16 cellular contexts compared by ENCODE assay signal in genomic region chr11:128330203-128330602, GRCh38.
DNase-seq lines count a peak whose midpoint lies in the region; ATAC-seq and TF ChIP-seq lines count a peak whose summit lies in the region.
"Had no signal": no experiment of that assay in that cellular context is flagged by ENCODE, and none has a peak within 500 bp of the region (broad histone marks: within the 10 kb centered on the region; RNA-seq: fewer than 3 reads in every experiment).

No MANE protein-coding gene starts in this region.

- CTCF ChIA-PET in OCI-LY7 (lab: Charles Lee; ENCODE audit: unreplicated experiment): no interaction called here

- no peak for ATAC-seq in left cardiac atrium
- ATAC-seq in activated T-helper 17 cell treated with anti-CD3 and anti-CD28 coated beads, Interleukin-2, amount 50 U/mL, for 72 hours (replicated peaks): no peak
- peak in 1 of 2 donors; percentile 26 for ATAC-seq in lower lobe of right lung
- peak in 1 of 2 donors; percentile 34 for ATAC-seq in upper lobe of left lung (ENCODE audit: low FRiP score in 2 of 2)

- H3K79me2 ChIP-seq in MM.1S (ENCODE audit: low read length): no peaks in the 10 kb centered on the region
- H3K79me2 ChIP-seq in OCI-LY7 (ENCODE audit: insufficient read depth, low read depth, low read length): no peaks in the 10 kb centered on the region

- H4K20me1 ChIP-seq in MM.1S (ENCODE audit: insufficient read depth, low read length) (no peaks in the 10 kb centered on the region), OCI-LY7 (ENCODE audit: insufficient read depth, low read length) (no peaks in the 10 kb centered on the region)

- H2AFZ ChIP-seq in MM.1S (ENCODE audit: low read length) (no peak overlapping the region), OCI-LY7 (ENCODE audit: low read length) (no peak overlapping the region)

- H3F3A ChIP-seq in MM.1S (ENCODE audit: insufficient read depth, low read length): no peaks in the 10 kb centered on the region

- H3K4me1 Mint-ChIP-seq in activated T-helper 17 cell treated with anti-CD3 and anti-CD28 coated beads, Interleukin-2, amount 50 U/mL, for 72 hours: peaks cover 51% of the 10 kb centered on the region

- no peaks in the 10 kb centered on the region for H3K36me3 ChIP-seq in left ventricle myocardium inferior
- H3K36me3 ChIP-seq in lower lobe of right lung: no peaks in the 10 kb centered on the region
- no peaks in the 10 kb centered on the region for H3K36me3 ChIP-seq in upper lobe of left lung
- H3K36me3 ChIP-seq in MM.1S (replicated peaks; ENCODE audit: insufficient read depth, low read length): no peaks in the 10 kb centered on the region
- H3K36me3 ChIP-seq in OCI-LY7 (ENCODE audit: insufficient read depth, low read length): no peaks in the 10 kb centered on the region

- POLR2A ChIA-PET in OCI-LY7 (lab: Charles Lee): interaction anchor here (0.6 to 1.4 kb wide), 2 partner anchors 13 to 1898 kb away, joined by 3 read pairs; no protein-coding TSS in a partner anchor

- TF ChIP-seq POLR2A in upper lobe of left lung (IDR thresholded peaks at IDR 0.05): no peak

- H3K27ac ChIP-seq in left ventricle myocardium inferior (replicated peaks): peak overlapping the region; percentile 80
- peak overlapping the region; percentile 16 for H3K27ac ChIP-seq in lower lobe of right lung
- H3K27ac ChIP-seq in upper lobe of left lung: peak overlapping the region in 3 of 4 donors; percentile 55 to 79 (median 76)
- H3K27ac ChIP-seq in MM.1S (ENCODE audit: low read length): no peak overlapping the region
- no peak overlapping the region for H3K27ac ChIP-seq in OCI-LY7 (ENCODE audit: low read depth, low read length, poor library complexity, severe bottlenecking)

- no peak for TF ChIP-seq EP300 in upper lobe of left lung (IDR thresholded peaks at IDR 0.05)

- 55 to 61% methylated on average over 2 of the region's 2 CpGs for whole genome bisulfite sequencing in upper lobe of left lung, 2 donors

- no peaks in the 10 kb centered on the region for H3K27me3 ChIP-seq in left ventricle myocardium inferior (ENCODE audit: low read depth)
- no peaks in the 10 kb centered on the region for H3K27me3 ChIP-seq in lower lobe of right lung (ENCODE audit: low read depth)
- no peaks in the 10 kb centered on the region for H3K27me3 ChIP-seq in upper lobe of left lung
- H3K27me3 ChIP-seq in MM.1S (replicated peaks; ENCODE audit: insufficient read depth, low read length): no peaks in the 10 kb centered on the region

- DNase-seq in left ventricle myocardium inferior (no peak), left cardiac atrium (no peak), lower lobe of right lung (no peak), upper lobe of left lung (peak in 1 of 2 donors; percentile 23), MM.1S (no peak), HuH-7.5 (ENCODE audit: low spot score) (no peak), OCI-LY7 (ENCODE audit: low spot score) (no peak)
- DNase-seq: activated CD8-positive, alpha-beta memory T cell treated with anti-CD3 and anti-CD28 coated beads, Interleukin-2, amount 50 U/mL, for 48 hours; AML-193; anterior cingulate cortex; DMS79; H9; nucleus accumbens; substantia nigra had no signal

- H3K27me3 Mint-ChIP-seq in activated T-helper 17 cell treated with anti-CD3 and anti-CD28 coated beads, Interleukin-2, amount 50 U/mL, for 72 hours: no peaks in the 10 kb centered on the region
- H3K27me3 Mint-ChIP-seq: memory B cell had no signal

- H3K9me3 Mint-ChIP-seq in activated T-helper 17 cell treated with anti-CD3 and anti-CD28 coated beads, Interleukin-2, amount 50 U/mL, for 72 hours: no peaks in the 10 kb centered on the region
- H3K9me3 Mint-ChIP-seq: H9, memory B cell had no signal

- H3K9ac ChIP-seq in MM.1S (ENCODE audit: low read length): no peak overlapping the region

- H3K27ac Mint-ChIP-seq in activated T-helper 17 cell treated with anti-CD3 and anti-CD28 coated beads, Interleukin-2, amount 50 U/mL, for 72 hours: peak overlapping the region; percentile 97
- H3K27ac Mint-ChIP-seq: H9, memory B cell had no signal

- peak overlapping the region; percentile 77 for H3K4me3 Mint-ChIP-seq in activated T-helper 17 cell treated with anti-CD3 and anti-CD28 coated beads, Interleukin-2, amount 50 U/mL, for 72 hours
- H3K4me3 Mint-ChIP-seq: H9, memory B cell had no signal

- no peak for TF ChIP-seq CTCF in left ventricle myocardium inferior (IDR thresholded peaks at IDR 0.05; ENCODE audit: borderline replicate concordance)
- TF ChIP-seq CTCF in lower lobe of right lung (IDR thresholded peaks at IDR 0.05): no peak
- no peak for TF ChIP-seq CTCF in upper lobe of left lung (IDR thresholded peaks at IDR 0.05)
- TF ChIP-seq CTCF in MM.1S (IDR thresholded peaks at IDR 0.05; ENCODE audit: low read length): no peak
- no peak for TF ChIP-seq CTCF in OCI-LY7 (conservative IDR thresholded peaks at IDR 0.05; ENCODE audit: low read length)

- H3K36me3 Mint-ChIP-seq in activated T-helper 17 cell treated with anti-CD3 and anti-CD28 coated beads, Interleukin-2, amount 50 U/mL, for 72 hours (ENCODE audit: low read depth): peaks cover 10% of the 10 kb centered on the region
- H3K36me3 Mint-ChIP-seq: memory B cell had no signal

- no peak overlapping the region for H3K4me2 ChIP-seq in MM.1S (ENCODE audit: low read depth, low read length)
- no peak overlapping the region for H3K4me2 ChIP-seq in OCI-LY7 (ENCODE audit: low read length)

- intact Hi-C loops in left ventricle myocardium inferior (cut with micrococcal nuclease): loop anchor here (10.0 kb wide), 1 partner anchor 85 kb away; no protein-coding TSS in a partner anchor
- intact Hi-C loops in left cardiac atrium (cut with DNase I): loop anchor here in 1 of 2 donors (5.0 kb wide), 1 partner anchor 33 kb away; no protein-coding TSS in a partner anchor
- intact Hi-C loops in lower lobe of right lung (cut with DNase I): no loop called here
- intact Hi-C loops in OCI-LY7 (cut with micrococcal nuclease; ENCODE audit: unreplicated experiment): no loop called here

- no peaks in the 10 kb centered on the region for H3K9me3 ChIP-seq in left ventricle myocardium inferior (replicated peaks)
- H3K9me3 ChIP-seq in lower lobe of right lung: no peaks in the 10 kb centered on the region
- H3K9me3 ChIP-seq in upper lobe of left lung: no peaks in the 10 kb centered on the region
- no peaks in the 10 kb centered on the region for H3K9me3 ChIP-seq in MM.1S (replicated peaks; ENCODE audit: insufficient read depth, low read length)
- no peaks in the 10 kb centered on the region for H3K9me3 ChIP-seq in OCI-LY7 (ENCODE audit: low read length)

- H3K9me2 ChIP-seq in MM.1S (replicated peaks; ENCODE audit: insufficient read depth, low read length) (no peaks in the 10 kb centered on the region), OCI-LY7 (ENCODE audit: insufficient read depth, low read length) (no peaks in the 10 kb centered on the region)

- no TSS peak for BruUV-seq in OCI-LY7 (replicated peaks; lab: Mats Ljungman, UMichigan)

- H3K4me1 ChIP-seq in left ventricle myocardium inferior: peaks cover 55% of the 10 kb centered on the region
- H3K4me1 ChIP-seq in lower lobe of right lung: peaks cover 16% of the 10 kb centered on the region
- peaks cover 7 to 18% (median 13%) of the 10 kb centered on the region in 4 donors for H3K4me1 ChIP-seq in upper lobe of left lung
- no peaks in the 10 kb centered on the region for H3K4me1 ChIP-seq in MM.1S (ENCODE audit: low read length)
- peaks cover 15% of the 10 kb centered on the region for H3K4me1 ChIP-seq in OCI-LY7 (ENCODE audit: insufficient read depth, low read length, poor library complexity, severe bottlenecking)

- H3K4me3 ChIP-seq in left ventricle myocardium inferior (no peak overlapping the region), lower lobe of right lung (no peak overlapping the region), upper lobe of left lung (no peak overlapping the region), MM.1S (ENCODE audit: low read length) (no peak overlapping the region), OCI-LY7 (ENCODE audit: low read depth, low read length, poor library complexity, severe bottlenecking) (no peak overlapping the region)

Comparison
In these comparisons a context has a peak if more than half of its experiments do, and no peak if none do; other contexts are left out.
1. H3K27ac ChIP-seq: peak in left ventricle myocardium inferior (single experiment), lower lobe of right lung (single experiment) and upper lobe of left lung (3 of 4); none in MM.1S (single experiment) and OCI-LY7 (single experiment).